ENCODE assay signal across 1 cellular context in the genomic region with DNA sequence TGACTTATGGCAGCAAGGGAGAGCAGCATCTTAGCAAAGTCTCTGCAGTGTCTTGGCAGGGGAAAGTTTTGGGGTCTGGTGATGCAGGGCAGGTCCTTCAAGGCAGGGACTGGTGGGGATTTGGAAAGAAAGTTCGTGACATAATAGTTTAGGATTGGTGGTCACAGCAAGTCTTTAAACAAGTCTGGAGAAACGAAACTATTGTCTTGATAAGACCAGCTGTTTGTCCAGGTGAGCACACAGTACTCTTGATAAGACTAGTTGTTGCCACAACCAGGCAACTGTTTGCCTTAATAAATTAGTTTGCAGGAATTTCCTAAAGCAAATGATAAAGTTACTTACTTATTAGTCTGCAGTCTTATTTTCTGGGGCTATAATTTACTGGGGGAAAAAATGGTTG.
TF ChIP-seq lines count a peak whose summit lies in the region.

No MANE protein-coding gene starts in this region.

TF ChIP-seq in H1, 55 proteins besides CTCF, POLR2A, EP300 and RAD21 (continued from another document):
- TF ChIP-seq, protein P1, sequence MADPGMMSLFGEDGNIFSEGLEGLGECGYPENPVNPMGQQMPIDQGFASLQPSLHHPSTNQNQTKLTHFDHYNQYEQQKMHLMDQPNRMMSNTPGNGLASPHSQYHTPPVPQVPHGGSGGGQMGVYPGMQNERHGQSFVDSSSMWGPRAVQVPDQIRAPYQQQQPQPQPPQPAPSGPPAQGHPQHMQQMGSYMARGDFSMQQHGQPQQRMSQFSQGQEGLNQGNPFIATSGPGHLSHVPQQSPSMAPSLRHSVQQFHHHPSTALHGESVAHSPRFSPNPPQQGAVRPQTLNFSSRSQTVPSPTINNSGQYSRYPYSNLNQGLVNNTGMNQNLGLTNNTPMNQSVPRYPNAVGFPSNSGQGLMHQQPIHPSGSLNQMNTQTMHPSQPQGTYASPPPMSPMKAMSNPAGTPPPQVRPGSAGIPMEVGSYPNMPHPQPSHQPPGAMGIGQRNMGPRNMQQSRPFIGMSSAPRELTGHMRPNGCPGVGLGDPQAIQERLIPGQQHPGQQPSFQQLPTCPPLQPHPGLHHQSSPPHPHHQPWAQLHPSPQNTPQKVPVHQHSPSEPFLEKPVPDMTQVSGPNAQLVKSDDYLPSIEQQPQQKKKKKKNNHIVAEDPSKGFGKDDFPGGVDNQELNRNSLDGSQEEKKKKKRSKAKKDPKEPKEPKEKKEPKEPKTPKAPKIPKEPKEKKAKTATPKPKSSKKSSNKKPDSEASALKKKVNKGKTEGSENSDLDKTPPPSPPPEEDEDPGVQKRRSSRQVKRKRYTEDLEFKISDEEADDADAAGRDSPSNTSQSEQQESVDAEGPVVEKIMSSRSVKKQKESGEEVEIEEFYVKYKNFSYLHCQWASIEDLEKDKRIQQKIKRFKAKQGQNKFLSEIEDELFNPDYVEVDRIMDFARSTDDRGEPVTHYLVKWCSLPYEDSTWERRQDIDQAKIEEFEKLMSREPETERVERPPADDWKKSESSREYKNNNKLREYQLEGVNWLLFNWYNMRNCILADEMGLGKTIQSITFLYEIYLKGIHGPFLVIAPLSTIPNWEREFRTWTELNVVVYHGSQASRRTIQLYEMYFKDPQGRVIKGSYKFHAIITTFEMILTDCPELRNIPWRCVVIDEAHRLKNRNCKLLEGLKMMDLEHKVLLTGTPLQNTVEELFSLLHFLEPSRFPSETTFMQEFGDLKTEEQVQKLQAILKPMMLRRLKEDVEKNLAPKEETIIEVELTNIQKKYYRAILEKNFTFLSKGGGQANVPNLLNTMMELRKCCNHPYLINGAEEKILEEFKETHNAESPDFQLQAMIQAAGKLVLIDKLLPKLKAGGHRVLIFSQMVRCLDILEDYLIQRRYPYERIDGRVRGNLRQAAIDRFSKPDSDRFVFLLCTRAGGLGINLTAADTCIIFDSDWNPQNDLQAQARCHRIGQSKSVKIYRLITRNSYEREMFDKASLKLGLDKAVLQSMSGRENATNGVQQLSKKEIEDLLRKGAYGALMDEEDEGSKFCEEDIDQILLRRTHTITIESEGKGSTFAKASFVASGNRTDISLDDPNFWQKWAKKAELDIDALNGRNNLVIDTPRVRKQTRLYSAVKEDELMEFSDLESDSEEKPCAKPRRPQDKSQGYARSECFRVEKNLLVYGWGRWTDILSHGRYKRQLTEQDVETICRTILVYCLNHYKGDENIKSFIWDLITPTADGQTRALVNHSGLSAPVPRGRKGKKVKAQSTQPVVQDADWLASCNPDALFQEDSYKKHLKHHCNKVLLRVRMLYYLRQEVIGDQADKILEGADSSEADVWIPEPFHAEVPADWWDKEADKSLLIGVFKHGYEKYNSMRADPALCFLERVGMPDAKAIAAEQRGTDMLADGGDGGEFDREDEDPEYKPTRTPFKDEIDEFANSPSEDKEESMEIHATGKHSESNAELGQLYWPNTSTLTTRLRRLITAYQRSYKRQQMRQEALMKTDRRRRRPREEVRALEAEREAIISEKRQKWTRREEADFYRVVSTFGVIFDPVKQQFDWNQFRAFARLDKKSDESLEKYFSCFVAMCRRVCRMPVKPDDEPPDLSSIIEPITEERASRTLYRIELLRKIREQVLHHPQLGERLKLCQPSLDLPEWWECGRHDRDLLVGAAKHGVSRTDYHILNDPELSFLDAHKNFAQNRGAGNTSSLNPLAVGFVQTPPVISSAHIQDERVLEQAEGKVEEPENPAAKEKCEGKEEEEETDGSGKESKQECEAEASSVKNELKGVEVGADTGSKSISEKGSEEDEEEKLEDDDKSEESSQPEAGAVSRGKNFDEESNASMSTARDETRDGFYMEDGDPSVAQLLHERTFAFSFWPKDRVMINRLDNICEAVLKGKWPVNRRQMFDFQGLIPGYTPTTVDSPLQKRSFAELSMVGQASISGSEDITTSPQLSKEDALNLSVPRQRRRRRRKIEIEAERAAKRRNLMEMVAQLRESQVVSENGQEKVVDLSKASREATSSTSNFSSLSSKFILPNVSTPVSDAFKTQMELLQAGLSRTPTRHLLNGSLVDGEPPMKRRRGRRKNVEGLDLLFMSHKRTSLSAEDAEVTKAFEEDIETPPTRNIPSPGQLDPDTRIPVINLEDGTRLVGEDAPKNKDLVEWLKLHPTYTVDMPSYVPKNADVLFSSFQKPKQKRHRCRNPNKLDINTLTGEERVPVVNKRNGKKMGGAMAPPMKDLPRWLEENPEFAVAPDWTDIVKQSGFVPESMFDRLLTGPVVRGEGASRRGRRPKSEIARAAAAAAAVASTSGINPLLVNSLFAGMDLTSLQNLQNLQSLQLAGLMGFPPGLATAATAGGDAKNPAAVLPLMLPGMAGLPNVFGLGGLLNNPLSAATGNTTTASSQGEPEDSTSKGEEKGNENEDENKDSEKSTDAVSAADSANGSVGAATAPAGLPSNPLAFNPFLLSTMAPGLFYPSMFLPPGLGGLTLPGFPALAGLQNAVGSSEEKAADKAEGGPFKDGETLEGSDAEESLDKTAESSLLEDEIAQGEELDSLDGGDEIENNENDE (IDR thresholded peaks at IDR 0.05; ENCODE audit: insufficient replicate concordance, low read length): no peak
- no peak for TF ChIP-seq CHD2 (IDR thresholded peaks at IDR 0.05; ENCODE audit: low read length)
- TF ChIP-seq CREB1 (IDR thresholded peaks at IDR 0.05): no peak
- TF ChIP-seq TEAD4 (IDR thresholded peaks at IDR 0.05; ENCODE audit: low read depth, low read length): no peak
- TF ChIP-seq JUND (IDR thresholded peaks at IDR 0.05; ENCODE audit: low read length): no peak
- TF ChIP-seq PHF8 (conservative IDR thresholded peaks at IDR 0.05; ENCODE audit: low read depth, low read length): no peak
- no peak for TF ChIP-seq GABPA (IDR thresholded peaks at IDR 0.05; ENCODE audit: borderline replicate concordance, insufficient read depth, low read length)
- TF ChIP-seq, protein P2, sequence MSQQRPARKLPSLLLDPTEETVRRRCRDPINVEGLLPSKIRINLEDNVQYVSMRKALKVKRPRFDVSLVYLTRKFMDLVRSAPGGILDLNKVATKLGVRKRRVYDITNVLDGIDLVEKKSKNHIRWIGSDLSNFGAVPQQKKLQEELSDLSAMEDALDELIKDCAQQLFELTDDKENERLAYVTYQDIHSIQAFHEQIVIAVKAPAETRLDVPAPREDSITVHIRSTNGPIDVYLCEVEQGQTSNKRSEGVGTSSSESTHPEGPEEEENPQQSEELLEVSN (IDR thresholded peaks at IDR 0.05): no peak
- TF ChIP-seq SP4 (IDR thresholded peaks at IDR 0.05; ENCODE audit: low read length): no peak
- TF ChIP-seq TAF1 (IDR thresholded peaks at IDR 0.05; ENCODE audit: low read depth, low read length): no peak
- no peak for TF ChIP-seq HDAC2 (IDR thresholded peaks at IDR 0.05; ENCODE audit: borderline replicate concordance in 1 of 2, low read depth in 2 of 2, low read length in 2 of 2)
- no peak for TF ChIP-seq EZH2 (IDR thresholded peaks at IDR 0.05; ENCODE audit: low read depth, low read length, severe bottlenecking)
- TF ChIP-seq RXRA (IDR thresholded peaks at IDR 0.05; ENCODE audit: insufficient read depth, low read depth, low read length): no peak
- no peak for TF ChIP-seq RNF2 (IDR thresholded peaks at IDR 0.05; ENCODE audit: borderline replicate concordance, low read depth, low read length, missing control alignments, poor library complexity, severe bottlenecking)
- no peak for TF ChIP-seq SUZ12 (IDR thresholded peaks at IDR 0.05; ENCODE audit: low read length)
